ENCODE assay signal across 9 cellular contexts in genomic region chr2:47069628-47070154, GRCh38.
DNase-seq lines count a peak whose midpoint lies in the region; ATAC-seq, FAIRE-seq and TF ChIP-seq lines count a peak whose summit lies in the region.
"Had no signal": no experiment of that assay in that cellular context is flagged by ENCODE, and none has a peak within 500 bp of the region (broad histone marks: within the 10 kb centered on the region; RNA-seq: fewer than 3 reads in every experiment).

No MANE protein-coding gene starts in this region.

- no peaks in the 10 kb centered on the region for H3K9me3 Mint-ChIP-seq in stimulated activated effector memory CD8-positive, alpha-beta T cell treated with anti-CD3 and anti-CD28 coated beads, Interleukin-12 subunit alpha, Interleukin-12 subunit beta, amount 100 ng/mL, for 72 hours

- H3K9me1 ChIP-seq in keratinocyte (ENCODE audit: control insufficient read depth, extremely low read depth, insufficient read depth, low read length) = no peaks in the 10 kb centered on the region

- H3K9ac ChIP-seq in keratinocyte (ENCODE audit: control insufficient read depth, extremely low read depth, insufficient read depth, low read length) = peak overlapping the region; percentile 49

- H3K4me2 ChIP-seq in keratinocyte (ENCODE audit: control insufficient read depth, extremely low read depth, insufficient read depth, low read depth, low read length) = peak overlapping the region; percentile 39

- no peak for TF ChIP-seq CTCF in brain microvascular endothelial cell (IDR thresholded peaks at IDR 0.05; ENCODE audit: low read depth, low read length, missing control alignments)
- TF ChIP-seq CTCF in keratinocyte (optimal IDR thresholded peaks at IDR 0.05 in 1 of 3, IDR thresholded peaks at IDR 0.05 in 1 of 3, conservative IDR thresholded peaks at IDR 0.05 in 1 of 3; ENCODE audit: extremely low read depth in 1 of 3, insufficient read depth in 2 of 3, low read length in 3 of 3) = no peak

- dilution Hi-C loops in keratinocyte (cut with MboI; ENCODE audit: extremely low pct_ligation_motif_present, low sequenced_read_pairs) = no loop called here

- FAIRE-seq in keratinocyte (lab: Jason Lieb, UNC) = peak; percentile 94

- no peak overlapping the region for H3K27ac Mint-ChIP-seq in stimulated activated effector memory CD8-positive, alpha-beta T cell treated with anti-CD3 and anti-CD28 coated beads, Interleukin-12 subunit alpha, Interleukin-12 subunit beta, amount 100 ng/mL, for 72 hours

- H3K27ac ChIP-seq in brain microvascular endothelial cell (peak overlapping the region; percentile 97), keratinocyte (ENCODE audit: control insufficient read depth, insufficient read depth, low read length) (peak overlapping the region; percentile 60), temporal lobe (ENCODE audit: low read depth, low read length) (peak overlapping the region; percentile 85)

- H2AFZ ChIP-seq in keratinocyte (ENCODE audit: control insufficient read depth, low read length) = peak overlapping the region; percentile 1

- H3K4me3 ChIP-seq in brain microvascular endothelial cell (ENCODE audit: low read depth, low read length) (no peak overlapping the region), keratinocyte (ENCODE audit: control insufficient read depth in 2 of 3, extremely low read depth in 1 of 3, insufficient read depth in 2 of 3, low read depth in 1 of 3, low read length in 3 of 3) (no peak overlapping the region)

- no peak for ATAC-seq in stimulated activated effector memory CD8-positive, alpha-beta T cell treated with anti-CD3 and anti-CD28 coated beads, Interleukin-12 subunit alpha, Interleukin-12 subunit beta, amount 100 ng/mL, for 72 hours
- no peak for ATAC-seq in HG03378 (IDR thresholded peaks at IDR 0.05; ENCODE audit: unreplicated experiment)
- no peak for ATAC-seq in HG03095 (IDR thresholded peaks at IDR 0.05; ENCODE audit: unreplicated experiment)

- H3K36me3 ChIP-seq in brain microvascular endothelial cell (replicated peaks) = no peaks in the 10 kb centered on the region
- no peaks in the 10 kb centered on the region for H3K36me3 ChIP-seq in keratinocyte (ENCODE audit: control insufficient read depth in 2 of 2, extremely low read depth in 1 of 2, insufficient read depth in 2 of 2, low read length in 2 of 2)

- H3K4me1 ChIP-seq in keratinocyte (ENCODE audit: control insufficient read depth, extremely low read depth, insufficient read depth, low read length) = peaks cover 37% of the 10 kb centered on the region

- no peaks in the 10 kb centered on the region for H3K79me2 ChIP-seq in keratinocyte (ENCODE audit: control insufficient read depth, insufficient read depth, low read length)

- peaks cover 49% of the 10 kb centered on the region for H3K36me3 Mint-ChIP-seq in stimulated activated effector memory CD8-positive, alpha-beta T cell treated with anti-CD3 and anti-CD28 coated beads, Interleukin-12 subunit alpha, Interleukin-12 subunit beta, amount 100 ng/mL, for 72 hours

- no peak overlapping the region for H3K4me3 Mint-ChIP-seq in stimulated activated effector memory CD8-positive, alpha-beta T cell treated with anti-CD3 and anti-CD28 coated beads, Interleukin-12 subunit alpha, Interleukin-12 subunit beta, amount 100 ng/mL, for 72 hours

- no peaks in the 10 kb centered on the region for H4K20me1 ChIP-seq in keratinocyte (ENCODE audit: control insufficient read depth, extremely low read depth, insufficient read depth, low read length)

- H3K9me3 ChIP-seq in keratinocyte (ENCODE audit: control insufficient read depth, low read depth, low read length) = no peaks in the 10 kb centered on the region

- in situ Hi-C loops in brain microvascular endothelial cell (cut with HindIII; ENCODE audit: low pct_ligation_motif_present, low sequenced_read_pairs) = no loop called here

- H3K27me3 ChIP-seq in brain microvascular endothelial cell (replicated peaks) (no peaks in the 10 kb centered on the region), keratinocyte (ENCODE audit: control insufficient read depth, extremely low read depth, insufficient read depth, low read length) (no peaks in the 10 kb centered on the region)

- DNase-seq in HK-2 (ENCODE audit: unreplicated experiment) (peak; percentile 64), brain microvascular endothelial cell (no peak), keratinocyte (ENCODE audit: low read depth, low spot score) (peak; percentile 50)
- no peak for DNase-seq in stimulated activated effector memory CD8-positive, alpha-beta T cell treated with anti-CD3 and anti-CD28 coated beads, Interleukin-12 subunit alpha, Interleukin-12 subunit beta, amount 100 ng/mL, for 72 hours (ENCODE audit: low spot score in 2 of 2)
- DNase-seq in activated CD4-positive, alpha-beta T cell treated with anti-CD3 and anti-CD28 coated beads for 4 hours = no peak
- DNase-seq: activated gamma-delta T cell treated with Interleukin-2 at 50 U/mL for 16 hours had no signal

- peaks cover 62% of the 10 kb centered on the region for H3K4me1 Mint-ChIP-seq in stimulated activated effector memory CD8-positive, alpha-beta T cell treated with anti-CD3 and anti-CD28 coated beads, Interleukin-12 subunit alpha, Interleukin-12 subunit beta, amount 100 ng/mL, for 72 hours

Comparison
In these comparisons a context has a peak if more than half of its experiments do, and no peak if none do; other contexts are left out.
1. DNase-seq: peak in HK-2 (single experiment) and keratinocyte (single experiment); none in brain microvascular endothelial cell (single experiment), stimulated activated effector memory CD8-positive, alpha-beta T cell treated with anti-CD3 and anti-CD28 coated beads, Interleukin-12 subunit alpha, Interleukin-12 subunit beta, amount 100 ng/mL, for 72 hours (0 of 2) and activated CD4-positive, alpha-beta T cell treated with anti-CD3 and anti-CD28 coated beads for 4 hours (0 of 2).
2. Peak in every context shown above with its lines, with median percentiles within 50 percentile points of each other: H3K27ac ChIP-seq.